ENCODE assay signal across 13 cellular contexts in genomic region chr5:149403923-149404745, GRCh38. TPM values are rescaled to one million over a fixed set of nuclear protein-coding genes. Genes with fewer than 3 reads are reported as not detected.
A peak's percentile ranks its signal among the peaks of the same experiment; 100 is the strongest.
DNase-seq lines count a peak whose midpoint lies in the region; ATAC-seq, FAIRE-seq and TF ChIP-seq lines count a peak whose summit lies in the region.
"Had no signal": no experiment of that assay in that cellular context is flagged by ENCODE, and none has a peak within 500 bp of the region (broad histone marks: within the 10 kb centered on the region; RNA-seq: fewer than 3 reads in every experiment).

No MANE protein-coding gene starts in this region.

- peaks cover 2% of the 10 kb centered on the region for H3K27me3 Mint-ChIP-seq in neural progenitor cell (ENCODE audit: insufficient read depth, low read depth)

- POLR2A ChIA-PET in H1 (lab: Charles Lee; ENCODE audit: partially characterized antibody) = interaction anchor here (0.8 to 1.3 kb wide), 3 partner anchors 11 to 28 kb away, joined by 3 read pairs; no protein-coding TSS in a partner anchor

- H2BK120ac ChIP-seq in H1 (replicated peaks; ENCODE audit: low read depth, low read length) = no peak overlapping the region

- no peak overlapping the region for H4K91ac ChIP-seq in H1 (replicated peaks; ENCODE audit: insufficient read length, low read length)

- no peak for TF ChIP-seq EP300 in H1 (IDR thresholded peaks at IDR 0.05; ENCODE audit: borderline replicate concordance in 1 of 2, low read depth in 2 of 2, low read length in 2 of 2)

- peaks cover 55% of the 10 kb centered on the region for H3K4me1 ChIP-seq in ACC112 (ENCODE audit: control insufficient read depth, insufficient read depth, low read length, unreplicated experiment)
- peaks cover 0 to 7% (median 3%) of the 10 kb centered on the region in 4 experiments; a peak in 3 of 7 replicates for H3K4me1 ChIP-seq in H1 (replicated peaks in 1 of 4; ENCODE audit: control insufficient read depth in 3 of 4, insufficient read depth in 4 of 4, low read length in 3 of 4)
- peaks cover 26% of the 10 kb centered on the region for H3K4me1 ChIP-seq in neural progenitor cell

- peaks cover 56% of the 10 kb centered on the region for H3K4me1 Mint-ChIP-seq in neural progenitor cell
- H3K4me1 Mint-ChIP-seq: activated naive CD4-positive, alpha-beta T cell treated with anti-CD3 and anti-CD28 coated beads, Interleukin-2, amount 10 ng/mL, durations not matched to agents 7 days and 5 days had no signal

- no peak overlapping the region for H4K8ac ChIP-seq in H1 (ENCODE audit: extremely low read depth, insufficient read depth, low read length)

- H3K18ac ChIP-seq in H1 (ENCODE audit: extremely low read depth, low read length) = no peak overlapping the region

- no peak overlapping the region for H4K5ac ChIP-seq in H1 (ENCODE audit: insufficient read length, low read depth, low read length)

- H3K14ac ChIP-seq in H1 (ENCODE audit: insufficient read length) = no peak overlapping the region

- H3K27ac ChIP-seq in ACC112 (ENCODE audit: low read depth, low read length) (peak overlapping the region; percentile 94), H1 (ENCODE audit: low read depth, low read length) (no peak overlapping the region), neural progenitor cell (no peak overlapping the region)
- H3K27ac ChIP-seq: BLaER1 had no signal

- peak; percentile 33 for DNase-seq in NB4 (ENCODE audit: low read depth)
- DNase-seq in H1 (ENCODE audit: low read depth in 1 of 2, low spot score in 2 of 2) = no peak
- no peak for DNase-seq in neural progenitor cell (ENCODE audit: low spot score)
- no peak for DNase-seq in NK-92 treated with Interleukin-12 subunit alpha and Interleukin-12 subunit beta, amount 100 ng/mL, for 24 hours (lab: John Stamatoyannopoulos, UW)
- DNase-seq in NOMO-1 treated with DMSO at 0.1 percent for 48 hours (lab: John Stamatoyannopoulos, UW; ENCODE audit: unreplicated experiment) = no peak
- no peak for DNase-seq in stimulated activated CD4-positive, alpha-beta T cell treated with anti-CD3 and anti-CD28 coated beads, Interleukin-4, amount 100 ng/mL, for 24 hours
- DNase-seq: activated naive CD4-positive, alpha-beta T cell treated with anti-CD3 and anti-CD28 coated beads, Interleukin-2, amount 10 ng/mL, durations not matched to agents 7 days and 5 days; NCI-H2081 had no signal

- no peak overlapping the region for H2AK5ac ChIP-seq in H1 (ENCODE audit: low read depth, low read length)

- H3K4ac ChIP-seq in H1 (replicated peaks; ENCODE audit: insufficient read length, low read depth, low read length) = no peak overlapping the region

- no peak for FAIRE-seq in H1 (lab: Jason Lieb, UNC)

- no peak overlapping the region for H3K4me3 Mint-ChIP-seq in neural progenitor cell
- H3K4me3 Mint-ChIP-seq: activated naive CD4-positive, alpha-beta T cell treated with anti-CD3 and anti-CD28 coated beads, Interleukin-2, amount 10 ng/mL, durations not matched to agents 7 days and 5 days had no signal

- H2BK5ac ChIP-seq in H1 (ENCODE audit: low read depth, low read length) = no peak overlapping the region

- WGBS in H1 (ENCODE audit: extremely low coverage in 1 of 2, insufficient coverage in 1 of 2, insufficient read length in 1 of 2, insufficient replicate concordance in 2 of 2, low coverage in 1 of 2, low lambda C conversion rate in 2 of 2, missing lambda C conversion rate in 1 of 2), 2 experiments = 83% methylated on average over 15 of the region's 15 CpGs; no CpG with 5 or more reads in 1 of the 2 experiments

- H3K4me3 ChIP-seq in ACC112 (ENCODE audit: low read depth, low read length) (peak overlapping the region; percentile 36), NB4 (ENCODE audit: low read depth, low read length) (peak overlapping the region; percentile 3), H1 (ENCODE audit: extremely low read depth in 1 of 4, insufficient read depth in 2 of 4, low read depth in 3 of 4, low read length in 4 of 4) (no peak overlapping the region), neural progenitor cell (no peak overlapping the region)
- H3K4me3 ChIP-seq: BLaER1, right atrium auricular region had no signal

- H4K20me1 ChIP-seq in H1 (replicated peaks in 1 of 2; ENCODE audit: control insufficient read depth in 1 of 2, insufficient read depth in 2 of 2, low read length in 2 of 2) = no peaks in the 10 kb centered on the region
- H4K20me1 ChIP-seq in neural progenitor cell (ENCODE audit: low read depth) = no peaks in the 10 kb centered on the region
- H4K20me1 ChIP-seq: BLaER1 had no signal

- no peaks in the 10 kb centered on the region for H3K9me3 Mint-ChIP-seq in neural progenitor cell
- H3K9me3 Mint-ChIP-seq: activated naive CD4-positive, alpha-beta T cell treated with anti-CD3 and anti-CD28 coated beads, Interleukin-2, amount 10 ng/mL, durations not matched to agents 7 days and 5 days had no signal

- no peak for TF ChIP-seq RAD21 in H1 (IDR thresholded peaks at IDR 0.05 in 1 of 2, conservative IDR thresholded peaks at IDR 0.05 in 1 of 2; ENCODE audit: low read depth in 2 of 2, low read length in 2 of 2)

- no peaks in the 10 kb centered on the region for H3K27me3 ChIP-seq in ACC112 (ENCODE audit: insufficient read depth, low read length)
- no peaks in the 10 kb centered on the region; a peak in 1 of 7 replicates for H3K27me3 ChIP-seq in H1 (replicated peaks in 1 of 4; ENCODE audit: control insufficient read depth in 3 of 4, extremely low read depth in 1 of 4, insufficient read depth in 3 of 4, low read length in 3 of 4)
- H3K27me3 ChIP-seq in neural progenitor cell = no peaks in the 10 kb centered on the region
- H3K27me3 ChIP-seq: BLaER1, right atrium auricular region had no signal

- no peaks in the 10 kb centered on the region for H3K9me3 ChIP-seq in H1 (ENCODE audit: insufficient read depth in 2 of 2, low read depth in 1 of 2, low read length in 1 of 2)
- H3K9me3 ChIP-seq in neural progenitor cell (ENCODE audit: low read depth) = no peaks in the 10 kb centered on the region
- H3K9me3 ChIP-seq: BLaER1, right atrium auricular region had no signal

- H3K56ac ChIP-seq in H1 (replicated peaks; ENCODE audit: insufficient read length, low read depth, low read length) = no peak overlapping the region

- TF ChIP-seq CTCF in NB4 (IDR thresholded peaks at IDR 0.05; ENCODE audit: low read depth, low read length) (no peak), H1 (IDR thresholded peaks at IDR 0.05; ENCODE audit: control extremely low read depth in 1 of 3, insufficient read depth in 1 of 3, low read depth in 1 of 3, low read length in 3 of 3) (no peak), neural progenitor cell (IDR thresholded peaks at IDR 0.05) (no peak)

- H3K79me2 ChIP-seq in ACC112 (ENCODE audit: control insufficient read depth, insufficient read depth, low read length, unreplicated experiment) = peaks cover 24% of the 10 kb centered on the region
- H3K79me2 ChIP-seq in H1 (ENCODE audit: control insufficient read depth in 1 of 2, insufficient read depth in 2 of 2, low read length in 2 of 2) = no peaks in the 10 kb centered on the region
- no peaks in the 10 kb centered on the region for H3K79me2 ChIP-seq in neural progenitor cell (ENCODE audit: low read depth)

- TF ChIP-seq POLR2A in NB4 (IDR thresholded peaks at IDR 0.05; ENCODE audit: extremely low read depth, insufficient read length) (no peak), H1 (IDR thresholded peaks at IDR 0.05; ENCODE audit: control extremely low read depth in 1 of 2, low read depth in 2 of 2, low read length in 2 of 2) (no peak)

- H3K27ac Mint-ChIP-seq in neural progenitor cell = peak overlapping the region; percentile 51
- H3K27ac Mint-ChIP-seq: activated naive CD4-positive, alpha-beta T cell treated with anti-CD3 and anti-CD28 coated beads, Interleukin-2, amount 10 ng/mL, durations not matched to agents 7 days and 5 days had no signal

- H3K36me3 ChIP-seq in ACC112 (ENCODE audit: insufficient read depth, low read length) (no peaks in the 10 kb centered on the region), H1 (ENCODE audit: control insufficient read depth in 2 of 4, insufficient read depth in 4 of 4, low read length in 3 of 4) (no peaks in the 10 kb centered on the region), neural progenitor cell (no peaks in the 10 kb centered on the region)
- H3K36me3 ChIP-seq: BLaER1 had no signal

- H3K9ac ChIP-seq in H1 (replicated peaks in 1 of 4; ENCODE audit: extremely low read depth in 1 of 4, low read depth in 3 of 4, low read length in 3 of 4) (no peak overlapping the region), neural progenitor cell (no peak overlapping the region)
- H3K9ac ChIP-seq: BLaER1 had no signal

- no peak for ATAC-seq in GM19328 (IDR thresholded peaks at IDR 0.05; ENCODE audit: unreplicated experiment)

- H3K79me1 ChIP-seq in H1 (ENCODE audit: low read depth, low read length) = no peaks in the 10 kb centered on the region

- H3K4me2 ChIP-seq in H1 (ENCODE audit: insufficient read depth in 1 of 2, low read depth in 2 of 2, low read length in 2 of 2) (no peak overlapping the region), neural progenitor cell (no peak overlapping the region)

- no peaks in the 10 kb centered on the region for H3F3A ChIP-seq in neural progenitor cell (ENCODE audit: low read depth)

- no peak overlapping the region for H2BK15ac ChIP-seq in H1 (ENCODE audit: low read length)

- no peaks in the 10 kb centered on the region for H3K36me3 Mint-ChIP-seq in neural progenitor cell
- H3K36me3 Mint-ChIP-seq: activated naive CD4-positive, alpha-beta T cell treated with anti-CD3 and anti-CD28 coated beads, Interleukin-2, amount 10 ng/mL, durations not matched to agents 7 days and 5 days had no signal

- H2AFZ ChIP-seq in ACC112 (ENCODE audit: low read length, unreplicated experiment) (peak overlapping the region; percentile 37), H1 (ENCODE audit: low read length) (no peak overlapping the region), neural progenitor cell (replicated peaks) (no peak overlapping the region)

- CTCF ChIA-PET in H1 (lab: Charles Lee; ENCODE audit: partially characterized antibody) = interaction anchor here (0.9 to 15.4 kb wide), 10 partner anchors 10 to 147 kb away, joined by 3 to 315 read pairs (median 5); partner anchors contain the start of gene CSNK1A1

- H3K23me2 ChIP-seq in H1 (ENCODE audit: low read depth, low read length) = no peaks in the 10 kb centered on the region

- H2BK20ac ChIP-seq in H1 (ENCODE audit: low read length) = peak overlapping the region; percentile 32; the same call in 1 of the 2 replicates

- no peak overlapping the region for H3K23ac ChIP-seq in H1 (ENCODE audit: insufficient read length)

- peak overlapping the region; percentile 68; the same call in 1 of the 2 replicates for H2BK12ac ChIP-seq in H1 (ENCODE audit: low read depth, low read length)

RNA-seq across cellular contexts. Expression of gene IL17B, which starts 25.0 kb away (rescaled TPM):
- total RNA-seq in H1 (2021; fragmentation: NEBNext Ultra II Directional; extraction: Animal tissue kit (Norgen Biotek cat#: 25700)) = not detected in 2 replicates
- 0.18 TPM in 1 of 2 replicates, not detected in the other for polyA plus RNA-seq in H1 (2011; rRNA removed)
- not detected for polyA plus RNA-seq in H1 (2011; cell fraction: cytosol; rRNA removed)
- polyA plus RNA-seq in H1 (2011; cell fraction: nucleus; rRNA removed) = not detected
- polyA plus RNA-seq in H1 (2012, experiment 1 of 2) = not detected in 4 replicates
- not detected for polyA plus RNA-seq in H1 (2012, experiment 2 of 2)
- not detected for polyA plus RNA-seq in H1 (2013, experiment 1 of 2)
- not detected for polyA plus RNA-seq in H1 (2013, experiment 2 of 2)
- polyA minus RNA-seq in H1 (2011; rRNA and poly(A)+ RNA removed) = not detected in 2 replicates
- polyA minus RNA-seq in H1 (2011; cell fraction: cytosol; rRNA and poly(A)+ RNA removed) = not detected
- not detected for polyA minus RNA-seq in H1 (2011; cell fraction: nucleus; rRNA and poly(A)+ RNA removed)
- not detected in 2 replicates for total RNA-seq in neural progenitor cell (ENCODE audit: low replicate concordance)
- total RNA-seq: epithelial cell of proximal tubule had no signal

RNA-seq across cellular contexts. Expression of gene PCYOX1L, which starts 46.3 kb away (rescaled TPM):
- total RNA-seq in H1 (2021; fragmentation: NEBNext Ultra II Directional; extraction: Animal tissue kit (Norgen Biotek cat#: 25700)) = 6.8 and 7.9 TPM in 2 replicates
- polyA plus RNA-seq in H1 (2011; rRNA removed) = 17.2 and 19.0 TPM in 2 replicates
- polyA plus RNA-seq in H1 (2011; cell fraction: cytosol; rRNA removed) = 14.6 TPM
- 26.8 TPM for polyA plus RNA-seq in H1 (2011; cell fraction: nucleus; rRNA removed)
- polyA plus RNA-seq in H1 (2012, experiment 1 of 2) = 8.6 to 13.2 TPM (median 10.8 TPM) in 4 replicates
- polyA plus RNA-seq in H1 (2012, experiment 2 of 2) = 5.0 TPM
- 15.8 TPM for polyA plus RNA-seq in H1 (2013, experiment 1 of 2)
- polyA plus RNA-seq in H1 (2013, experiment 2 of 2) = 16.5 TPM
- 13.5 and 14.2 TPM in 2 replicates for polyA minus RNA-seq in H1 (2011; rRNA and poly(A)+ RNA removed)
- polyA minus RNA-seq in H1 (2011; cell fraction: cytosol; rRNA and poly(A)+ RNA removed) = 6.1 TPM
- polyA minus RNA-seq in H1 (2011; cell fraction: nucleus; rRNA and poly(A)+ RNA removed) = 10.8 TPM
- total RNA-seq in neural progenitor cell (ENCODE audit: low replicate concordance) = 16.4 and 28.3 TPM in 2 replicates

RNA-seq across cellular contexts. Expression of gene GRPEL2, which starts 58.8 kb away (rescaled TPM):
- total RNA-seq in H1 (2021; fragmentation: NEBNext Ultra II Directional; extraction: Animal tissue kit (Norgen Biotek cat#: 25700)) = 48.9 and 52.2 TPM in 2 replicates
- polyA plus RNA-seq in H1 (2011; rRNA removed) = 7.4 and 11.2 TPM in 2 replicates
- 17.1 TPM for polyA plus RNA-seq in H1 (2011; cell fraction: cytosol; rRNA removed)
- 12.6 TPM for polyA plus RNA-seq in H1 (2011; cell fraction: nucleus; rRNA removed)
- 13.5 to 18.1 TPM (median 15.5 TPM) in 4 replicates for polyA plus RNA-seq in H1 (2012, experiment 1 of 2)
- polyA plus RNA-seq in H1 (2012, experiment 2 of 2) = 1.7 TPM
- polyA plus RNA-seq in H1 (2013, experiment 1 of 2) = 19.6 TPM
- polyA plus RNA-seq in H1 (2013, experiment 2 of 2) = 19.1 TPM
- polyA minus RNA-seq in H1 (2011; rRNA and poly(A)+ RNA removed) = 38.9 and 44.5 TPM in 2 replicates
- polyA minus RNA-seq in H1 (2011; cell fraction: cytosol; rRNA and poly(A)+ RNA removed) = 52.5 TPM
- polyA minus RNA-seq in H1 (2011; cell fraction: nucleus; rRNA and poly(A)+ RNA removed) = 48.6 TPM
- 27.0 and 42.5 TPM in 2 replicates for total RNA-seq in neural progenitor cell (ENCODE audit: low replicate concordance)

Comparison
In these comparisons a context has a peak if more than half of its experiments do, and no peak if none do; other contexts are left out.
1. H3K4me3 ChIP-seq: peak in ACC112 (single experiment) and NB4 (single experiment); none in H1 (0 of 4) and neural progenitor cell (single experiment).